Comparison of ENCODE assay signal across 10 cellular contexts in the genomic region with DNA sequence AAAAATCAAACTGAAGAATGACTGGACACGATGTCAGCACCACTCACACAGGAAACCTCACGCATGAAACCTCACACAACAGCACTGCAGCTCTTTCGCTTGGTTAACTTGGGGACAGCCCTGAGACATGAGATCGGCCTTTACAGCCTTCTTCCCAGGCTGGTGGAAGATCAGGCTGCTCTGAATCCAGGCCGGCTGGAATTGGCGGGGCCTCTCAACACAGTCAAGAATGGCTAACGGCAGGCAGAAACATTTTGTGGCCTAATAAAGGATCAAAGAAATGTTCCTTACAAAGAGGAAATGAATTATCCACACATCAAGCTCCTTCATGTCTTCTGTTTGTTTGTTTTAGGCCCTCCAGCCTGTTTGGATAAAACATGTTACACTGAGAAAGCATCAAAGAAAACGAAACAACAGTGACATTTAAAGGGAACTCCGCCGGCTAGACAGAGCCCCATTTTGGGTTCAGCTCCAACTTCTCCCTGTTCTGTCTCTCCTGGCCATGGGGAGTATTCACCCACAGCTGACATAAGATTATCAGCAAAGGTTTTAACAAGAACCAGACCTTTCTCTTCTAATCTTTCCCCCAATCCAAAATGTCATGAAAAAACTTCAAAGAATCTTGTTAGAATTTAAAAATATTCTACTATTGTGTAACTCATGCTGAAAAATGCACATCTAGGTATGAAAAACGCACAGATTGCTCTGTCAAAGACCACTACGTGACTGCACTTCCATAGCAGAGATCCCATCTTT.
DNase-seq lines count a peak whose midpoint lies in the region; ATAC-seq lines count a peak whose summit lies in the region.
"Had no signal": no experiment of that assay in that cellular context is flagged by ENCODE, and none has a peak within 500 bp of the region (broad histone marks: within the 10 kb centered on the region; RNA-seq: fewer than 3 reads in every experiment).

No MANE protein-coding gene starts in this region.

- H3K9me3 Mint-ChIP-seq in activated naive CD8-positive, alpha-beta T cell treated with anti-CD3 and anti-CD28 coated beads, Interleukin-2, amount 50 U/mL, for 24 hours, result no peaks in the 10 kb centered on the region

- H3K9ac ChIP-seq in skeletal muscle tissue (ENCODE audit: low read depth in 1 of 3, low read length in 3 of 3), result peak overlapping the region; percentile 52 to 63 (median 59)

- H3K36me3 Mint-ChIP-seq in activated naive CD8-positive, alpha-beta T cell treated with anti-CD3 and anti-CD28 coated beads, Interleukin-2, amount 50 U/mL, for 24 hours (ENCODE audit: low read depth), result peaks cover 24% of the 10 kb centered on the region

- H3K27ac Mint-ChIP-seq in activated naive CD8-positive, alpha-beta T cell treated with anti-CD3 and anti-CD28 coated beads, Interleukin-2, amount 50 U/mL, for 24 hours, result peak overlapping the region; percentile 18

- peaks cover 0 to 3% (median 2%) of the 10 kb centered on the region in 3 donors for H3K36me3 ChIP-seq in skeletal muscle tissue (ENCODE audit: control insufficient read depth in 3 of 3, insufficient read depth in 3 of 3, low read length in 3 of 3)

- peak overlapping the region in 1 of 3 donors; percentile 42 for H3K4me3 ChIP-seq in skeletal muscle tissue (ENCODE audit: low read length in 3 of 3)
- H3K4me3 ChIP-seq: body of pancreas had no signal

- no peak overlapping the region for H3K4me3 Mint-ChIP-seq in activated naive CD8-positive, alpha-beta T cell treated with anti-CD3 and anti-CD28 coated beads, Interleukin-2, amount 50 U/mL, for 24 hours

- peak overlapping the region; percentile 52 for H3K27ac ChIP-seq in skeletal muscle tissue (ENCODE audit: low read depth, low read length)

- no peaks in the 10 kb centered on the region for H3K9me3 ChIP-seq in skeletal muscle tissue (ENCODE audit: control insufficient read depth in 3 of 3, low read length in 3 of 3)
- H3K9me3 ChIP-seq: body of pancreas had no signal

- intact Hi-C loops in Right ventricle myocardium superior (cut with DNase I), result no loop called here

- H3K4me1 Mint-ChIP-seq in activated naive CD8-positive, alpha-beta T cell treated with anti-CD3 and anti-CD28 coated beads, Interleukin-2, amount 50 U/mL, for 24 hours, result peaks cover 18% of the 10 kb centered on the region

- no peak for ATAC-seq in activated naive CD8-positive, alpha-beta T cell treated with anti-CD3 and anti-CD28 coated beads, Interleukin-2, amount 50 U/mL, for 24 hours
- ATAC-seq in Right ventricle myocardium superior (ENCODE audit: poor library complexity), result peak; percentile 70
- no peak for ATAC-seq in HG02840 (IDR thresholded peaks at IDR 0.05; ENCODE audit: low FRiP score, unreplicated experiment)
- ATAC-seq in GM21447 (IDR thresholded peaks at IDR 0.05; ENCODE audit: unreplicated experiment), result no peak
- ATAC-seq: body of pancreas had no signal

- H3K4me1 ChIP-seq in skeletal muscle tissue (ENCODE audit: control insufficient read depth in 3 of 3, insufficient read depth in 3 of 3, low read length in 3 of 3), result peaks cover 17 to 22% (median 20%) of the 10 kb centered on the region in 3 donors

- no peaks in the 10 kb centered on the region for H3K27me3 Mint-ChIP-seq in activated naive CD8-positive, alpha-beta T cell treated with anti-CD3 and anti-CD28 coated beads, Interleukin-2, amount 50 U/mL, for 24 hours

- H3K27me3 ChIP-seq in skeletal muscle tissue (ENCODE audit: control insufficient read depth in 3 of 3, insufficient read depth in 3 of 3, low read length in 3 of 3), result no peaks in the 10 kb centered on the region
- H3K27me3 ChIP-seq: body of pancreas had no signal

- DNase-seq in GM03348 (ENCODE audit: low spot score) (peak; percentile 46), Right ventricle myocardium superior (no peak), OCI-M2 (lab: John Stamatoyannopoulos, UW; ENCODE audit: unreplicated experiment) (no peak), NCI-H69 (lab: John Stamatoyannopoulos, UW) (no peak)
- no peak for DNase-seq in activated naive CD8-positive, alpha-beta T cell treated with anti-CD3 and anti-CD28 coated beads, Interleukin-2, amount 50 U/mL, for 24 hours
- DNase-seq: SW 1271 had no signal
